Comparison of ENCODE assay signal across 1 cellular context in the genomic region with DNA sequence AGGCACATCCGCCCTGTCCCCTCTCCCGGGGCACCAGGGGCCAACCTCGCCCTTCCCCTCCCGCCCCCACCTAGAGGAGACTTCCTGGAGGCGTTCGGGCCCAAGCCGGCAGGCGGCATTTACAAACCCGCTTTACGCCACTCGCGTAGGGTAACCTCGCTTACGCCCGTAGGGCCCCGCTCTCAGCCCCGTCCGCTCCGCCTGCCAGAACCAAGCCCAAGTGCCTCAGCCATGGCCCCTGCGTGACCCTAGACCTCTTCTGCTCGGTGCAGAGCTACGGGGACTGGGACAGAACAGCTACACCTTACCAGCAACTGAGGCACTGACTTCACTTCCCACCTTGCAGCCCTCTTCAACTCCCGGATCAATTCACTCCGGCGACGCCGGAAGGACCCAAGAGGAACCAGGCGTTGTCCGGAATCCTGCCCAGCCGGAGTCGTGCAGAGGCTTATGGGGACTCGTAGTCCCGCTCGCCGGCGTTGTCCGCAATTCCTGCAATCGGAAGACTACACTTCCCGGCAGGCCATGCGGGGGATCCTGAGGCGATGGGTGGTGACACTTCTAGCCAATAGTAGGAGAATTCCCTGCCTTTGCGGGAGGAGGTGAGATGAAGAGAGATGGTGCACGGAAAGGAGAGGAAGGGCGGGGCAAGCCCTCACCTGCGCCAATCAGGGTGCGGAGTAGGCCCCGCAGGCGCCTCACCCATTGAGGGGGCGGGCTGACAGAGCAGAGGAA.
A peak's percentile ranks its signal among the peaks of the same experiment; 100 is the strongest.
TF ChIP-seq lines count a peak whose summit lies in the region.

A gene (minus strand): TSS at position 395 of the 735 bp plus-strand sequence. CDS start 14,735 bp downstream, outside the sequence.

TF ChIP-seq in K562, 482 proteins besides CTCF, POLR2A, EP300 and RAD21 (continued from another document and continues in another):
- TF ChIP-seq, protein P1, sequence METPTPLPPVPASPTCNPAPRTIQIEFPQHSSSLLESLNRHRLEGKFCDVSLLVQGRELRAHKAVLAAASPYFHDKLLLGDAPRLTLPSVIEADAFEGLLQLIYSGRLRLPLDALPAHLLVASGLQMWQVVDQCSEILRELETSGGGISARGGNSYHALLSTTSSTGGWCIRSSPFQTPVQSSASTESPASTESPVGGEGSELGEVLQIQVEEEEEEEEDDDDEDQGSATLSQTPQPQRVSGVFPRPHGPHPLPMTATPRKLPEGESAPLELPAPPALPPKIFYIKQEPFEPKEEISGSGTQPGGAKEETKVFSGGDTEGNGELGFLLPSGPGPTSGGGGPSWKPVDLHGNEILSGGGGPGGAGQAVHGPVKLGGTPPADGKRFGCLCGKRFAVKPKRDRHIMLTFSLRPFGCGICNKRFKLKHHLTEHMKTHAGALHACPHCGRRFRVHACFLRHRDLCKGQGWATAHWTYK (CRISPR knock-in tag; IDR thresholded peaks at IDR 0.05), result no peak; the same call in 1 of the 2 replicates
- TF ChIP-seq TGIF2 (CRISPR knock-in tag; IDR thresholded peaks at IDR 0.05) (no peak), CHD2 (IDR thresholded peaks at IDR 0.05; ENCODE audit: low read depth, low read length) (peak; percentile 40; the same call in 1 of the 2 replicates), POLR2AphosphoS5 (IDR thresholded peaks at IDR 0.05; ENCODE audit: control insufficient read depth, insufficient read depth, low read depth, low read length) (peak; percentile 12; the same call in 1 of the 2 replicates), CXXC5 (CRISPR knock-in tag; IDR thresholded peaks at IDR 0.05) (peak; percentile 74), GABPA (tag; conservative IDR thresholded peaks at IDR 0.05; ENCODE audit: low read depth) (peak; percentile 93), ZBTB17 (CRISPR knock-in tag; IDR thresholded peaks at IDR 0.05) (peak; percentile 43; the same call in 1 of the 2 replicates), SIX5 (IDR thresholded peaks at IDR 0.05; ENCODE audit: borderline replicate concordance in 1 of 2, insufficient read depth in 1 of 2, low read depth in 1 of 2, low read length in 2 of 2) (peak; percentile 86), XRCC5 (IDR thresholded peaks at IDR 0.05; ENCODE audit: low read depth, low read length) (peak; percentile 75; the same call in 1 of the 2 replicates), NRF1 (conservative IDR thresholded peaks at IDR 0.05 in 1 of 2, IDR thresholded peaks at IDR 0.05 in 1 of 2) (peak; percentile 86 to 88), FOXK2 (conservative IDR thresholded peaks at IDR 0.05 in 1 of 2, IDR thresholded peaks at IDR 0.05 in 1 of 2; ENCODE audit: low read depth in 2 of 2) (no peak; a peak in 1 of 4 replicates), SIN3A (IDR thresholded peaks at IDR 0.05; ENCODE audit: borderline replicate concordance in 2 of 2, control insufficient read depth in 1 of 2, low read depth in 2 of 2, low read length in 2 of 2) (no peak; a peak in 1 of 4 replicates), ZKSCAN1 (IDR thresholded peaks at IDR 0.05; ENCODE audit: low read depth, low read length) (peak; percentile 44; the same call in 1 of the 2 replicates), CREB1 (IDR thresholded peaks at IDR 0.05) (peak; percentile 57), CREB1 (CRISPR knock-in tag; IDR thresholded peaks at IDR 0.05) (peak; percentile 81), HCFC1 (IDR thresholded peaks at IDR 0.05; ENCODE audit: low read depth, low read length) (peak; percentile 97), SMAD2 (IDR thresholded peaks at IDR 0.05; ENCODE audit: low read depth, low read length) (no peak), MYNN (IDR thresholded peaks at IDR 0.05) (no peak), MYNN (CRISPR knock-in tag; IDR thresholded peaks at IDR 0.05) (no peak), MYC (IDR thresholded peaks at IDR 0.05; ENCODE audit: low read depth, low read length) (peak; percentile 48), MYC (CRISPR knock-in tag; IDR thresholded peaks at IDR 0.05; ENCODE audit: borderline replicate concordance, low read depth) (no peak), ZFP36 (IDR thresholded peaks at IDR 0.05; ENCODE audit: low read depth, low read length, partially characterized antibody) (no peak), TCF7 (IDR thresholded peaks at IDR 0.05; ENCODE audit: borderline replicate concordance) (peak; percentile 16; the same call in 1 of the 2 replicates), CBFA2T2 (conservative IDR thresholded peaks at IDR 0.05) (no peak), SUPT5H (IDR thresholded peaks at IDR 0.05) (peak; percentile 93), SIN3B (IDR thresholded peaks at IDR 0.05; ENCODE audit: low read depth) (peak; percentile 77; the same call in 1 of the 2 replicates), MEIS2 (IDR thresholded peaks at IDR 0.05; ENCODE audit: partially characterized antibody) (peak; percentile 50), TEAD4 (IDR thresholded peaks at IDR 0.05; ENCODE audit: low read length) (0 out of 2 replicates have a peak, but pooled peaks have one; percentile 11), TEAD4 (CRISPR knock-in tag; IDR thresholded peaks at IDR 0.05; ENCODE audit: borderline replicate concordance) (no peak), ZBTB7A (IDR thresholded peaks at IDR 0.05; ENCODE audit: borderline replicate concordance, control insufficient read depth, low read depth, low read length) (peak; percentile 98), ELF4 (CRISPR knock-in tag; IDR thresholded peaks at IDR 0.05) (peak; percentile 23; the same call in 1 of the 2 replicates), HDAC2 (IDR thresholded peaks at IDR 0.05) (no peak; the same call in 1 of the 2 replicates), YY1 (IDR thresholded peaks at IDR 0.05; ENCODE audit: borderline replicate concordance in 1 of 3, control insufficient read depth in 1 of 3, extremely low read depth in 1 of 3, insufficient read depth in 3 of 3, insufficient read length in 1 of 3, insufficient replicate concordance in 2 of 3, low read depth in 1 of 3, low read length in 2 of 3) (peak in 1 of 3 experiments; percentile 18), TOE1 (IDR thresholded peaks at IDR 0.05; ENCODE audit: borderline replicate concordance) (peak; percentile 46), TOE1 (CRISPR knock-in tag; IDR thresholded peaks at IDR 0.05; ENCODE audit: borderline replicate concordance, low read depth) (no peak), EGR1 (conservative IDR thresholded peaks at IDR 0.05) (peak; percentile 96), NFYB (IDR thresholded peaks at IDR 0.05; ENCODE audit: extremely low read depth, insufficient read length) (peak; percentile 49), NCOA1 (IDR thresholded peaks at IDR 0.05; ENCODE audit: low read depth) (peak; percentile 76), GABPB1 (CRISPR knock-in tag; IDR thresholded peaks at IDR 0.05) (peak; percentile 91), POLR2G (IDR thresholded peaks at IDR 0.05; ENCODE audit: low read depth, low read length) (peak; percentile 89), KAT7 (CRISPR knock-in tag; IDR thresholded peaks at IDR 0.05; ENCODE audit: borderline replicate concordance) (peak; percentile 90; the same call in 1 of the 2 replicates), SPI1 (IDR thresholded peaks at IDR 0.05; ENCODE audit: borderline replicate concordance, low read depth, low read length) (peak; percentile 40; the same call in 1 of the 2 replicates)
- TF ChIP-seq, protein P2, sequence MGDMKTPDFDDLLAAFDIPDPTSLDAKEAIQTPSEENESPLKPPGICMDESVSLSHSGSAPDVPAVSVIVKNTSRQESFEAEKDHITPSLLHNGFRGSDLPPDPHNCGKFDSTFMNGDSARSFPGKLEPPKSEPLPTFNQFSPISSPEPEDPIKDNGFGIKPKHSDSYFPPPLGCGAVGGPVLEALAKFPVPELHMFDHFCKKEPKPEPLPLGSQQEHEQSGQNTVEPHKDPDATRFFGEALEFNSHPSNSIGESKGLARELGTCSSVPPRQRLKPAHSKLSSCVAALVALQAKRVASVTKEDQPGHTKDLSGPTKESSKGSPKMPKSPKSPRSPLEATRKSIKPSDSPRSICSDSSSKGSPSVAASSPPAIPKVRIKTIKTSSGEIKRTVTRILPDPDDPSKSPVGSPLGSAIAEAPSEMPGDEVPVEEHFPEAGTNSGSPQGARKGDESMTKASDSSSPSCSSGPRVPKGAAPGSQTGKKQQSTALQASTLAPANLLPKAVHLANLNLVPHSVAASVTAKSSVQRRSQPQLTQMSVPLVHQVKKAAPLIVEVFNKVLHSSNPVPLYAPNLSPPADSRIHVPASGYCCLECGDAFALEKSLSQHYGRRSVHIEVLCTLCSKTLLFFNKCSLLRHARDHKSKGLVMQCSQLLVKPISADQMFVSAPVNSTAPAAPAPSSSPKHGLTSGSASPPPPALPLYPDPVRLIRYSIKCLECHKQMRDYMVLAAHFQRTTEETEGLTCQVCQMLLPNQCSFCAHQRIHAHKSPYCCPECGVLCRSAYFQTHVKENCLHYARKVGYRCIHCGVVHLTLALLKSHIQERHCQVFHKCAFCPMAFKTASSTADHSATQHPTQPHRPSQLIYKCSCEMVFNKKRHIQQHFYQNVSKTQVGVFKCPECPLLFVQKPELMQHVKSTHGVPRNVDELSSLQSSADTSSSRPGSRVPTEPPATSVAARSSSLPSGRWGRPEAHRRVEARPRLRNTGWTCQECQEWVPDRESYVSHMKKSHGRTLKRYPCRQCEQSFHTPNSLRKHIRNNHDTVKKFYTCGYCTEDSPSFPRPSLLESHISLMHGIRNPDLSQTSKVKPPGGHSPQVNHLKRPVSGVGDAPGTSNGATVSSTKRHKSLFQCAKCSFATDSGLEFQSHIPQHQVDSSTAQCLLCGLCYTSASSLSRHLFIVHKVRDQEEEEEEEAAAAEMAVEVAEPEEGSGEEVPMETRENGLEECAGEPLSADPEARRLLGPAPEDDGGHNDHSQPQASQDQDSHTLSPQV (IDR thresholded peaks at IDR 0.05), result 0 out of 2 replicates have a peak, but pooled peaks have one; percentile 14
- TF ChIP-seq, protein P3, sequence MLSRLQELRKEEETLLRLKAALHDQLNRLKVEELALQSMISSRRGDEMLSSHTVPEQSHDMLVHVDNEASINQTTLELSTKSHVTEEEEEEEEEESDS (CRISPR knock-in tag; IDR thresholded peaks at IDR 0.05), result no peak
- TF ChIP-seq, protein P4, sequence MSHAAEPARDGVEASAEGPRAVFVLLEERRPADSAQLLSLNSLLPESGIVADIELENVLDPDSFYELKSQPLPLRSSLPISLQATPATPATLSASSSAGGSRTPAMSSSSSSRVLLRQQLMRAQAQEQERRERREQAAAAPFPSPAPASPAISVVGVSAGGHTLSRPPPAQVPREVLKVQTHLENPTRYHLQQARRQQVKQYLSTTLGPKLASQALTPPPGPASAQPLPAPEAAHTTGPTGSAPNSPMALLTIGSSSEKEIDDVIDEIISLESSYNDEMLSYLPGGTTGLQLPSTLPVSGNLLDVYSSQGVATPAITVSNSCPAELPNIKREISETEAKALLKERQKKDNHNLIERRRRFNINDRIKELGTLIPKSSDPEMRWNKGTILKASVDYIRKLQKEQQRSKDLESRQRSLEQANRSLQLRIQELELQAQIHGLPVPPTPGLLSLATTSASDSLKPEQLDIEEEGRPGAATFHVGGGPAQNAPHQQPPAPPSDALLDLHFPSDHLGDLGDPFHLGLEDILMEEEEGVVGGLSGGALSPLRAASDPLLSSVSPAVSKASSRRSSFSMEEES (CRISPR knock-in tag; IDR thresholded peaks at IDR 0.05), result no peak
- TF ChIP-seq, protein P5, sequence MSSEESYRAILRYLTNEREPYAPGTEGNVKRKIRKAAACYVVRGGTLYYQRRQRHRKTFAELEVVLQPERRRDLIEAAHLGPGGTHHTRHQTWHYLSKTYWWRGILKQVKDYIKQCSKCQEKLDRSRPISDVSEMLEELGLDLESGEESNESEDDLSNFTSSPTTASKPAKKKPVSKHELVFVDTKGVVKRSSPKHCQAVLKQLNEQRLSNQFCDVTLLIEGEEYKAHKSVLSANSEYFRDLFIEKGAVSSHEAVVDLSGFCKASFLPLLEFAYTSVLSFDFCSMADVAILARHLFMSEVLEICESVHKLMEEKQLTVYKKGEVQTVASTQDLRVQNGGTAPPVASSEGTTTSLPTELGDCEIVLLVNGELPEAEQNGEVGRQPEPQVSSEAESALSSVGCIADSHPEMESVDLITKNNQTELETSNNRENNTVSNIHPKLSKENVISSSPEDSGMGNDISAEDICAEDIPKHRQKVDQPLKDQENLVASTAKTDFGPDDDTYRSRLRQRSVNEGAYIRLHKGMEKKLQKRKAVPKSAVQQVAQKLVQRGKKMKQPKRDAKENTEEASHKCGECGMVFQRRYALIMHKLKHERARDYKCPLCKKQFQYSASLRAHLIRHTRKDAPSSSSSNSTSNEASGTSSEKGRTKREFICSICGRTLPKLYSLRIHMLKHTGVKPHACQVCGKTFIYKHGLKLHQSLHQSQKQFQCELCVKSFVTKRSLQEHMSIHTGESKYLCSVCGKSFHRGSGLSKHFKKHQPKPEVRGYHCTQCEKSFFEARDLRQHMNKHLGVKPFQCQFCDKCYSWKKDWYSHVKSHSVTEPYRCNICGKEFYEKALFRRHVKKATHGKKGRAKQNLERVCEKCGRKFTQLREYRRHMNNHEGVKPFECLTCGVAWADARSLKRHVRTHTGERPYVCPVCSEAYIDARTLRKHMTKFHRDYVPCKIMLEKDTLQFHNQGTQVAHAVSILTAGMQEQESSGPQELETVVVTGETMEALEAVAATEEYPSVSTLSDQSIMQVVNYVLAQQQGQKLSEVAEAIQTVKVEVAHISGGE (CRISPR knock-in tag; IDR thresholded peaks at IDR 0.05), result peak; percentile 59 to 97 (median 86); a peak in 5 of 6 replicates
- TF ChIP-seq, protein P6, sequence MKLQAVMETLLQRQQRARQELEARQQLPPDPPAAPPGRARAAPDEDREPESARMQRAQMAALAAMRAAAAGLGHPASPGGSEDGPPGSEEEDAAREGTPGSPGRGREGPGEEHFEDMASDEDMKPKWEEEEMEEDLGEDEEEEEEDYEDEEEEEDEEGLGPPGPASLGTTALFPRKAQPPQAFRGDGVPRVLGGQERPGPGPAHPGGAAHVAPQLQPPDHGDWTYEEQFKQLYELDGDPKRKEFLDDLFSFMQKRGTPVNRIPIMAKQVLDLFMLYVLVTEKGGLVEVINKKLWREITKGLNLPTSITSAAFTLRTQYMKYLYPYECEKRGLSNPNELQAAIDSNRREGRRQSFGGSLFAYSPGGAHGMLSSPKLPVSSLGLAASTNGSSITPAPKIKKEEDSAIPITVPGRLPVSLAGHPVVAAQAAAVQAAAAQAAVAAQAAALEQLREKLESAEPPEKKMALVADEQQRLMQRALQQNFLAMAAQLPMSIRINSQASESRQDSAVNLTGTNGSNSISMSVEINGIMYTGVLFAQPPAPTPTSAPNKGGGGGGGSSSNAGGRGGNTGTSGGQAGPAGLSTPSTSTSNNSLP (IDR thresholded peaks at IDR 0.05; ENCODE audit: borderline replicate concordance, low read depth, low read length), result no peak
- TF ChIP-seq, protein P7, sequence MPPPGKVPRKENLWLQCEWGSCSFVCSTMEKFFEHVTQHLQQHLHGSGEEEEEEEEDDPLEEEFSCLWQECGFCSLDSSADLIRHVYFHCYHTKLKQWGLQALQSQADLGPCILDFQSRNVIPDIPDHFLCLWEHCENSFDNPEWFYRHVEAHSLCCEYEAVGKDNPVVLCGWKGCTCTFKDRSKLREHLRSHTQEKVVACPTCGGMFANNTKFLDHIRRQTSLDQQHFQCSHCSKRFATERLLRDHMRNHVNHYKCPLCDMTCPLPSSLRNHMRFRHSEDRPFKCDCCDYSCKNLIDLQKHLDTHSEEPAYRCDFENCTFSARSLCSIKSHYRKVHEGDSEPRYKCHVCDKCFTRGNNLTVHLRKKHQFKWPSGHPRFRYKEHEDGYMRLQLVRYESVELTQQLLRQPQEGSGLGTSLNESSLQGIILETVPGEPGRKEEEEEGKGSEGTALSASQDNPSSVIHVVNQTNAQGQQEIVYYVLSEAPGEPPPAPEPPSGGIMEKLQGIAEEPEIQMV (tag; conservative IDR thresholded peaks at IDR 0.05; ENCODE audit: low read depth), result peak; percentile 100
- TF ChIP-seq, protein P8, sequence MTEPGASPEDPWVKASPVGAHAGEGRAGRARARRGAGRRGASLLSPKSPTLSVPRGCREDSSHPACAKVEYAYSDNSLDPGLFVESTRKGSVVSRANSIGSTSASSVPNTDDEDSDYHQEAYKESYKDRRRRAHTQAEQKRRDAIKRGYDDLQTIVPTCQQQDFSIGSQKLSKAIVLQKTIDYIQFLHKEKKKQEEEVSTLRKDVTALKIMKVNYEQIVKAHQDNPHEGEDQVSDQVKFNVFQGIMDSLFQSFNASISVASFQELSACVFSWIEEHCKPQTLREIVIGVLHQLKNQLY (CRISPR knock-in tag; conservative IDR thresholded peaks at IDR 0.05), result no peak
